Comparison of ENCODE assay signal across 26 cellular contexts in the genomic region with DNA sequence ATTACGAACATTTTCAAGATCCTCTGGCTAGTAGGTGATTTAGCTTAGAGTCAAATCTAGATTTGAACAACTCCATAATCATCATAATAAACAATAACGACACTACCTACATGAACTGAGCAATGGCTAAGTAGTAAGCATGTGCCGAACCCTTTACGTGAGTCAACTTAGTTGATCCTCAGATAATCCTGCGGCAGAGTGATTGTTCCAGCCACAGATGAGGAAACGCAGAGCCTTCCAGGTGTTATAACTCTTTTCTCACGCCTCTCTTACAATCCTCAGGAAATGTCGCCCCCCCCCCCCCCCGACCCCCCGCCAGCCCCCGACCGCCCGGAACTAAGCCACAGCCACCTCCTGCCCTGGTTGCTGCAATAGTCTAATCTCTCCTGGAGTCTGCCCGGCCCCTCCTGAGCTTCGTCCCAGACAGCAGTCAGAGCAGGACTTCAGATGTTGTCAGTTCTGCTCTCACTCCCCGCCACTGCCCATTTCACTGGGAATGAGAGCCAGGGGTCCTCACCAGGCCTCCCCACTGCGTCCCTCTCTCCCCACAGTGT.
DNase-seq lines count a peak whose midpoint lies in the region; ATAC-seq and TF ChIP-seq lines count a peak whose summit lies in the region.
"Had no signal": no experiment of that assay in that cellular context is flagged by ENCODE, and none has a peak within 500 bp of the region (broad histone marks: within the 10 kb centered on the region; RNA-seq: fewer than 3 reads in every experiment).

No MANE protein-coding gene starts in this region.

- no peak overlapping the region for H3K27ac Mint-ChIP-seq in endodermal cell
- H3K27ac Mint-ChIP-seq in nephron progenitor cell = peak overlapping the region; percentile 98
- H3K27ac Mint-ChIP-seq in activated T-helper 17 cell treated with anti-CD3 and anti-CD28 coated beads, Interleukin-2, amount 50 U/mL, for 72 hours = no peak overlapping the region
- H3K27ac Mint-ChIP-seq: activated T-cell treated with anti-CD3 and anti-CD28 coated beads, Interleukin-2, amount 50 U/mL, for 72 hours; stimulated activated memory B cell treated with anti-CD40 and anti-IgM and Interleukin-4, amounts not matched to agents 10 μg/mL and 1 μg/mL and 100 μg/mL, for 72 hours had no signal

- H3K4me1 Mint-ChIP-seq in endodermal cell (peaks cover 28% of the 10 kb centered on the region), nephron progenitor cell (peaks cover 16% of the 10 kb centered on the region)
- no peaks in the 10 kb centered on the region for H3K4me1 Mint-ChIP-seq in activated T-helper 17 cell treated with anti-CD3 and anti-CD28 coated beads, Interleukin-2, amount 50 U/mL, for 72 hours
- H3K4me1 Mint-ChIP-seq: stimulated activated memory B cell treated with anti-CD40 and anti-IgM and Interleukin-4, amounts not matched to agents 10 μg/mL and 1 μg/mL and 100 μg/mL, for 72 hours had no signal

- H3K36me3 Mint-ChIP-seq in endodermal cell (ENCODE audit: low read depth) (no peaks in the 10 kb centered on the region), nephron progenitor cell (ENCODE audit: low read depth) (no peaks in the 10 kb centered on the region)
- no peaks in the 10 kb centered on the region for H3K36me3 Mint-ChIP-seq in activated T-helper 17 cell treated with anti-CD3 and anti-CD28 coated beads, Interleukin-2, amount 50 U/mL, for 72 hours (ENCODE audit: low read depth)
- H3K36me3 Mint-ChIP-seq: stimulated activated memory B cell treated with anti-CD40 and anti-IgM and Interleukin-4, amounts not matched to agents 10 μg/mL and 1 μg/mL and 100 μg/mL, for 72 hours had no signal

- H3K27me3 ChIP-seq in NT2/D1 (ENCODE audit: insufficient read depth, insufficient read length) = no peaks in the 10 kb centered on the region
- no peaks in the 10 kb centered on the region for H3K27me3 ChIP-seq in endodermal cell (ENCODE audit: control insufficient read depth, insufficient read depth, low read length, poor library complexity, severe bottlenecking)
- no peaks in the 10 kb centered on the region for H3K27me3 ChIP-seq in mammary epithelial cell (ENCODE audit: insufficient read depth, low read length)
- H3K27me3 ChIP-seq: BLaER1 treated with 17β-estradiol and CSF1 and Interleukin-3, amounts not matched to agents 10 nM and 100 nM; brain microvascular endothelial cell; transverse colon had no signal

- no peak overlapping the region for H3K4me2 ChIP-seq in mammary epithelial cell (ENCODE audit: insufficient read depth, low read depth, low read length)
- H3K4me2 ChIP-seq: BLaER1 treated with 17β-estradiol and CSF1 and Interleukin-3, amounts not matched to agents 10 nM and 100 nM; PC-9; SK-N-SH had no signal

- no peak for TF ChIP-seq CTCF in endodermal cell (conservative IDR thresholded peaks at IDR 0.05)
- no peak for TF ChIP-seq CTCF in nephron progenitor cell (IDR thresholded peaks at IDR 0.05)
- no peak for TF ChIP-seq CTCF in mammary epithelial cell (conservative IDR thresholded peaks at IDR 0.05 in 1 of 2, IDR thresholded peaks at IDR 0.05 in 1 of 2; ENCODE audit: extremely low read depth in 1 of 2, insufficient read depth in 1 of 2, low read depth in 1 of 2, low read length in 2 of 2)

- H3K79me2 ChIP-seq in mammary epithelial cell (ENCODE audit: insufficient read depth, low read length) = no peaks in the 10 kb centered on the region

- H3K4me1 ChIP-seq in NT2/D1 (ENCODE audit: insufficient read depth, insufficient read length) (peaks cover 4% of the 10 kb centered on the region), endodermal cell (ENCODE audit: control insufficient read depth, insufficient read depth, low read length) (peaks cover 14% of the 10 kb centered on the region), mammary epithelial cell (ENCODE audit: insufficient read depth, low read length) (peaks cover 3% of the 10 kb centered on the region)

- 66 to 75% methylated on average over 6 to 12 of the region's 17 CpGs for WGBS in endodermal cell (ENCODE audit: insufficient coverage in 1 of 2, insufficient read length in 1 of 2), 2 experiments
- WGBS in mammary epithelial cell (ENCODE audit: low coverage, missing lambda C conversion rate) = 90% methylated on average over 11 of the region's 17 CpGs

- H3K27ac ChIP-seq in endodermal cell (ENCODE audit: low read depth, low read length) (peak overlapping the region; percentile 41), mammary epithelial cell (ENCODE audit: insufficient read depth, low read depth, low read length) (no peak overlapping the region)
- H3K27ac ChIP-seq: BLaER1 treated with 17β-estradiol and CSF1 and Interleukin-3, amounts not matched to agents 10 nM and 100 nM; brain microvascular endothelial cell; PC-9; transverse colon had no signal

- H3K36me3 ChIP-seq in NT2/D1 (ENCODE audit: insufficient read depth, insufficient read length, low read length) = no peaks in the 10 kb centered on the region
- no peaks in the 10 kb centered on the region for H3K36me3 ChIP-seq in endodermal cell (ENCODE audit: control insufficient read depth, insufficient read depth, low read length)
- no peaks in the 10 kb centered on the region for H3K36me3 ChIP-seq in mammary epithelial cell (ENCODE audit: insufficient read depth, low read length)
- H3K36me3 ChIP-seq: BLaER1 treated with 17β-estradiol and CSF1 and Interleukin-3, amounts not matched to agents 10 nM and 100 nM; brain microvascular endothelial cell; transverse colon had no signal

- dilution Hi-C loops in mammary epithelial cell (cut with HindIII; ENCODE audit: low sequenced_read_pairs) = no loop called here

- H3K9me3 Mint-ChIP-seq in endodermal cell (peaks cover 2% of the 10 kb centered on the region), nephron progenitor cell (no peaks in the 10 kb centered on the region)
- no peaks in the 10 kb centered on the region for H3K9me3 Mint-ChIP-seq in activated T-helper 17 cell treated with anti-CD3 and anti-CD28 coated beads, Interleukin-2, amount 50 U/mL, for 72 hours
- H3K9me3 Mint-ChIP-seq: activated T-cell treated with anti-CD3 and anti-CD28 coated beads, Interleukin-2, amount 50 U/mL, for 72 hours; stimulated activated memory B cell treated with anti-CD40 and anti-IgM and Interleukin-4, amounts not matched to agents 10 μg/mL and 1 μg/mL and 100 μg/mL, for 72 hours had no signal

- peaks cover 4% of the 10 kb centered on the region for H3K27me3 Mint-ChIP-seq in endodermal cell (ENCODE audit: insufficient read depth)
- H3K27me3 Mint-ChIP-seq in nephron progenitor cell (ENCODE audit: low read depth, poor library complexity) = peaks cover 12% of the 10 kb centered on the region
- peaks cover 9% of the 10 kb centered on the region for H3K27me3 Mint-ChIP-seq in activated T-helper 17 cell treated with anti-CD3 and anti-CD28 coated beads, Interleukin-2, amount 50 U/mL, for 72 hours

- CTCF ChIA-PET in mammary epithelial cell (lab: Charles Lee; ENCODE audit: low non-redundant PET) = no interaction called here

- no peak overlapping the region for H3K4me3 Mint-ChIP-seq in endodermal cell
- no peak overlapping the region for H3K4me3 Mint-ChIP-seq in nephron progenitor cell
- no peak overlapping the region for H3K4me3 Mint-ChIP-seq in activated T-helper 17 cell treated with anti-CD3 and anti-CD28 coated beads, Interleukin-2, amount 50 U/mL, for 72 hours
- H3K4me3 Mint-ChIP-seq: activated T-cell treated with anti-CD3 and anti-CD28 coated beads, Interleukin-2, amount 50 U/mL, for 72 hours; stimulated activated memory B cell treated with anti-CD40 and anti-IgM and Interleukin-4, amounts not matched to agents 10 μg/mL and 1 μg/mL and 100 μg/mL, for 72 hours had no signal

- BruUV-seq in mammary epithelial cell (replicated peaks; lab: Mats Ljungman, UMichigan) = no TSS peak

- H2AFZ ChIP-seq in mammary epithelial cell (ENCODE audit: low read depth, low read length) = no peak overlapping the region
- H2AFZ ChIP-seq: PC-9 had no signal

- no peak for ATAC-seq in activated T-helper 17 cell treated with anti-CD3 and anti-CD28 coated beads, Interleukin-2, amount 50 U/mL, for 72 hours (replicated peaks)
- no peak for ATAC-seq in left lobe of liver
- ATAC-seq: activated CD4-positive, CD25-positive, alpha-beta regulatory T cell treated with anti-CD3 and anti-CD28 coated beads, Interleukin-2, amount 50 U/mL, for 24 hours; activated T-cell treated with anti-CD3 and anti-CD28 coated beads, Interleukin-2, amount 50 U/mL, for 72 hours; left cardiac atrium; stimulated activated memory B cell treated with anti-CD40 and anti-IgM and Interleukin-4, amounts not matched to agents 10 μg/mL and 1 μg/mL and 100 μg/mL, for 72 hours had no signal

- no peak for DNase-seq in NT2/D1 (ENCODE audit: low read depth, low spot score)
- peak; percentile 78 for DNase-seq in endodermal cell
- DNase-seq in nephron progenitor cell = no peak
- DNase-seq in amniotic stem cell (lab: John Stamatoyannopoulos, UW) = no peak
- no peak for DNase-seq in mammary epithelial cell
- DNase-seq in left lobe of liver (ENCODE audit: low spot score) = no peak
- DNase-seq: activated CD4-positive, alpha-beta T cell treated with anti-CD3 and anti-CD28 coated beads, Interleukin-2, amount 50 U/mL, for 48 hours; activated naive CD4-positive, alpha-beta T cell; activated T-cell treated with anti-CD3 and anti-CD28 coated beads, Interleukin-2, amount 50 U/mL, for 72 hours; brain microvascular endothelial cell; cerebellar nuclear complex; DMS53; GDM1; GOT3; KBM-7; left cardiac atrium; NCI-H1105 treated with DMSO at 0.1 percent for 48 hours; NCI-H1930; NCI-H526; PC-9; SK-N-SH; transverse colon had no signal

- H4K20me1 ChIP-seq in mammary epithelial cell (ENCODE audit: insufficient read depth, low read length) = no peaks in the 10 kb centered on the region
- H4K20me1 ChIP-seq: BLaER1 treated with 17β-estradiol and CSF1 and Interleukin-3, amounts not matched to agents 10 nM and 100 nM had no signal

- H3K9me3 ChIP-seq in NT2/D1 (ENCODE audit: insufficient read depth, low read length) (peaks cover 10% of the 10 kb centered on the region; the same call in 1 of the 2 replicates), endodermal cell (ENCODE audit: control insufficient read depth, low read length) (peaks cover 14% of the 10 kb centered on the region), mammary epithelial cell (replicated peaks; ENCODE audit: insufficient read depth, low read length) (no peaks in the 10 kb centered on the region)
- H3K9me3 ChIP-seq: SK-N-SH, transverse colon had no signal

- in situ Hi-C loops in mammary epithelial cell (cut with MboI; ENCODE audit: low sequenced_read_pairs in 2 of 2) = loop anchor here in 1 of 2 donors (25.0 kb wide), 1 partner anchor 697 kb away; no protein-coding TSS in a partner anchor

- intact Hi-C loops in mammary epithelial cell (cut with micrococcal nuclease) = no loop called here

- peak overlapping the region; percentile 28 for H3K9ac ChIP-seq in NT2/D1 (ENCODE audit: insufficient read length, low read depth)
- H3K9ac ChIP-seq in endodermal cell (ENCODE audit: extremely low read depth, low read length, poor library complexity, severe bottlenecking) = peak overlapping the region; percentile 6
- H3K9ac ChIP-seq in mammary epithelial cell (ENCODE audit: insufficient read depth, low read length) = no peak overlapping the region
- H3K9ac ChIP-seq: BLaER1 treated with 17β-estradiol and CSF1 and Interleukin-3, amounts not matched to agents 10 nM and 100 nM; SK-N-SH had no signal

- H3K4me3 ChIP-seq in NT2/D1 (ENCODE audit: insufficient read length, low read depth) (no peak overlapping the region), endodermal cell (ENCODE audit: low read length) (no peak overlapping the region), mammary epithelial cell (replicated peaks in 1 of 3; ENCODE audit: insufficient read depth in 1 of 3, low read depth in 2 of 3, low read length in 3 of 3) (no peak overlapping the region)
- H3K4me3 ChIP-seq: BLaER1 treated with 17β-estradiol and CSF1 and Interleukin-3, amounts not matched to agents 10 nM and 100 nM; PC-9; transverse colon had no signal
